ENCODE assay signal across 16 cellular contexts in the genomic region with DNA sequence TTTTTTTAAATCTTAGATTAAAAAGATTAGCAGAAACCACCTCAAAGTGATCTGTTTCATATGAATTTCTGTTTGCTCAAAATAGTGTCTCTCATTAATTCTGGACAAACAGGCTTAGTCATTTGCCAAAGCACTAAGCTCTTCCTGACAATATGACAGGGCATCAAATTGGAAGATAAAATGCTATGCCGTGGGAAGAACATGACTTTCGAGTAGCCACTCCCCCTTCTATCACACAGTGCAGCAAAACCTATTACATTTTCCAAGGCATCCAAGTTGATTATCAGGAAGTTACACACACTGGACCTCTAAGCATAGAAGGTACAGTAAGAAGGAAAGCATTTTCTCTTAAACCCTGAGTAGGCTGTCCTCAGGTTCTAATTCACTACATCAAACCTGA.
DNase-seq lines count a peak whose midpoint lies in the region; ATAC-seq and TF ChIP-seq lines count a peak whose summit lies in the region.
"Had no signal": no experiment of that assay in that cellular context is flagged by ENCODE, and none has a peak within 500 bp of the region (broad histone marks: within the 10 kb centered on the region; RNA-seq: fewer than 3 reads in every experiment).

No MANE protein-coding gene starts in this region.

- no peaks in the 10 kb centered on the region for H3K27me3 ChIP-seq in left ventricle myocardium inferior (ENCODE audit: low read depth)
- no peaks in the 10 kb centered on the region for H3K27me3 ChIP-seq in prostate gland (replicated peaks; ENCODE audit: insufficient read depth)
- no peaks in the 10 kb centered on the region for H3K27me3 ChIP-seq in suprapubic skin
- H3K27me3 ChIP-seq: MG63 had no signal

- H3K4me3 ChIP-seq in left ventricle myocardium inferior, result no peak overlapping the region
- no peak overlapping the region for H3K4me3 ChIP-seq in prostate gland
- H3K4me3 ChIP-seq in suprapubic skin, result no peak overlapping the region
- H3K4me3 ChIP-seq: MG63 had no signal

- TF ChIP-seq EP300 in suprapubic skin (IDR thresholded peaks at IDR 0.05), result no peak

- H3K36me3 ChIP-seq in left ventricle myocardium inferior (peaks cover 9% of the 10 kb centered on the region), prostate gland (no peaks in the 10 kb centered on the region), suprapubic skin (peaks cover 6% of the 10 kb centered on the region)

- H3K4me1 ChIP-seq in left ventricle myocardium inferior (peaks cover 59% of the 10 kb centered on the region), prostate gland (replicated peaks) (no peaks in the 10 kb centered on the region), suprapubic skin (peaks cover 35% of the 10 kb centered on the region)

- no peak for ATAC-seq in GM18858 (IDR thresholded peaks at IDR 0.05; ENCODE audit: unreplicated experiment)
- ATAC-seq in HG02870 (IDR thresholded peaks at IDR 0.05; ENCODE audit: unreplicated experiment), result no peak
- ATAC-seq: CD8-positive, alpha-beta T cell; stimulated activated naive CD8-positive, alpha-beta T cell treated with anti-CD3 and anti-CD28 coated beads, Interleukin-15, amount 100 ng/mL, for 72 hours had no signal

- WGBS in prostate gland, result 39% methylated on average over 2 of the region's 2 CpGs
- WGBS in suprapubic skin, result 34% methylated on average over 2 of the region's 2 CpGs

- 0 out of 2 replicates have a peak overlapping the region, but pooled peaks have one; percentile 4 for H3K27ac ChIP-seq in VCaP
- H3K27ac ChIP-seq in left ventricle myocardium inferior (replicated peaks), result peak overlapping the region; percentile 62
- no peak overlapping the region for H3K27ac ChIP-seq in prostate gland
- no peak overlapping the region for H3K27ac ChIP-seq in suprapubic skin

- intact Hi-C loops in left ventricle myocardium inferior (cut with micrococcal nuclease) (no loop called here), prostate gland (cut with DNase I) (loop anchor here (10.0 kb wide), 1 partner anchor 87 kb away; a partner anchor contains a TSS)

- TF ChIP-seq POLR2A in prostate gland (IDR thresholded peaks at IDR 0.05) (no peak), suprapubic skin (IDR thresholded peaks at IDR 0.05) (no peak)

- no peaks in the 10 kb centered on the region for H3K9me3 ChIP-seq in left ventricle myocardium inferior (replicated peaks)
- no peaks in the 10 kb centered on the region for H3K9me3 ChIP-seq in prostate gland
- no peaks in the 10 kb centered on the region for H3K9me3 ChIP-seq in suprapubic skin
- H3K9me3 ChIP-seq: MG63 had no signal

- TF ChIP-seq CTCF in VCaP (conservative IDR thresholded peaks at IDR 0.05) (no peak), left ventricle myocardium inferior (IDR thresholded peaks at IDR 0.05; ENCODE audit: borderline replicate concordance) (no peak), prostate gland (IDR thresholded peaks at IDR 0.05) (no peak), suprapubic skin (IDR thresholded peaks at IDR 0.05) (no peak)

- peak; percentile 63 for DNase-seq in A172 (ENCODE audit: low spot score)
- DNase-seq in HT-29 (ENCODE audit: low spot score), result peak; percentile 48
- DNase-seq in left ventricle myocardium inferior, result no peak
- no peak for DNase-seq in prostate gland (ENCODE audit: low spot score)
- DNase-seq in suprapubic skin (ENCODE audit: low spot score in 2 of 2), result no peak
- DNase-seq: aorta; CD8-positive, alpha-beta T cell; mammary epithelial cell; MG63; naive B cell; NCI-H187 treated with DMSO at 0.1 percent for 48 hours; SHP77 treated with DMSO at 0.1 percent for 48 hours; stimulated activated naive CD8-positive, alpha-beta T cell treated with anti-CD3 and anti-CD28 coated beads, Interleukin-15, amount 100 ng/mL, for 72 hours had no signal

Comparison
In these comparisons a context has a peak if more than half of its experiments do, and no peak if none do; other contexts are left out.
1. DNase-seq: peak in A172 (single experiment) and HT-29 (single experiment); none in left ventricle myocardium inferior (single experiment), prostate gland (single experiment) and suprapubic skin (0 of 2).
2. H3K27ac ChIP-seq: peak in VCaP (single experiment) and left ventricle myocardium inferior (single experiment); none in prostate gland (0 of 2) and suprapubic skin (single experiment).